In genomic region chr17:378068-378467, GRCh38 we compare ENCODE assay signal across 20 cellular contexts. TPM values are rescaled to one million over a fixed set of nuclear protein-coding genes. Genes with fewer than 3 reads are reported as not detected.
DNase-seq lines count a peak whose midpoint lies in the region; ATAC-seq and TF ChIP-seq lines count a peak whose summit lies in the region.
"Had no signal": no experiment of that assay in that cellular context is flagged by ENCODE, and none has a peak within 500 bp of the region (broad histone marks: within the 10 kb centered on the region; RNA-seq: fewer than 3 reads in every experiment).

No MANE protein-coding gene starts in this region.

- H3K27me3 ChIP-seq in left ventricle myocardium inferior (ENCODE audit: low read depth) (peaks cover 30% of the 10 kb centered on the region), RWPE2 (ENCODE audit: insufficient read depth, poor library complexity, severe bottlenecking) (no peaks in the 10 kb centered on the region), mesendoderm (ENCODE audit: insufficient read depth, low read length, poor library complexity) (no peaks in the 10 kb centered on the region), upper lobe of right lung (no peaks in the 10 kb centered on the region)

- H2BK5ac ChIP-seq in mesendoderm (ENCODE audit: low read length), result no peak overlapping the region

- H3K56ac ChIP-seq in mesendoderm (ENCODE audit: low read length), result no peak overlapping the region

- no CpG with 5 or more reads among the region's 5 CpGs for WGBS in mesendoderm (ENCODE audit: extremely low coverage, insufficient coverage, low lambda C conversion rate)

- H2BK120ac ChIP-seq in mesendoderm (ENCODE audit: low read depth, low read length), result no peak overlapping the region

- intact Hi-C loops in left ventricle myocardium inferior (cut with micrococcal nuclease) (no loop called here), cardiac septum (cut with DNase I) (no loop called here), upper lobe of right lung (cut with DNase I) (no loop called here)

- ATAC-seq in RWPE2 (ENCODE audit: low read depth) (no peak), upper lobe of right lung (peak; percentile 19)

- DNase-seq in left ventricle myocardium inferior (no peak), cardiac septum (ENCODE audit: low spot score) (no peak), RWPE2 (ENCODE audit: low spot score) (peak; percentile 11), mesendoderm (peak; percentile 23), upper lobe of right lung (peak; percentile 3), KG1 (lab: John Stamatoyannopoulos, UW) (no peak), LoVo (ENCODE audit: low spot score) (no peak), G401 (ENCODE audit: low spot score) (no peak)
- DNase-seq: 8988T; CD4-positive, CD25-positive, alpha-beta regulatory T cell; COR-L47; DMS 273 treated with DMSO at 0.1 percent for 48 hours; EL; Kasumi-1; MM.1S; NCI-H1105; NCI-H2107; NCI-H524 treated with DMSO at 0.1 percent for 48 hours; SW 1271 had no signal

- no peaks in the 10 kb centered on the region for H3K9me3 ChIP-seq in left ventricle myocardium inferior (replicated peaks)
- no peaks in the 10 kb centered on the region for H3K9me3 ChIP-seq in RWPE2 (ENCODE audit: severe bottlenecking)
- no peaks in the 10 kb centered on the region for H3K9me3 ChIP-seq in upper lobe of right lung
- H3K9me3 ChIP-seq: HAP-1 had no signal

- no peak overlapping the region for H3K9ac ChIP-seq in mesendoderm (ENCODE audit: low read length)

- TF ChIP-seq CTCF in left ventricle myocardium inferior (IDR thresholded peaks at IDR 0.05; ENCODE audit: borderline replicate concordance) (no peak), RWPE2 (IDR thresholded peaks at IDR 0.05; ENCODE audit: poor library complexity, severe bottlenecking) (no peak), upper lobe of right lung (IDR thresholded peaks at IDR 0.05) (no peak)

- peak overlapping the region; percentile 46 for H3K27ac ChIP-seq in left ventricle myocardium inferior (replicated peaks)
- H3K27ac ChIP-seq in RWPE2 (ENCODE audit: poor library complexity, severe bottlenecking), result no peak overlapping the region
- H3K27ac ChIP-seq in mesendoderm (ENCODE audit: low read depth, low read length), result no peak overlapping the region
- H3K27ac ChIP-seq in upper lobe of right lung, result no peak overlapping the region

- H2AK5ac ChIP-seq in mesendoderm (ENCODE audit: low read length), result no peak overlapping the region

- no peak overlapping the region for H4K5ac ChIP-seq in mesendoderm (ENCODE audit: low read length)

- no peak overlapping the region for H3K18ac ChIP-seq in mesendoderm (ENCODE audit: low read length)

- H3K4ac ChIP-seq in mesendoderm (ENCODE audit: low read depth, low read length), result no peak overlapping the region

- no peaks in the 10 kb centered on the region for H3K79me2 ChIP-seq in mesendoderm (ENCODE audit: control insufficient read depth, insufficient read depth, low read length)

- no peak overlapping the region for H3K23ac ChIP-seq in mesendoderm (ENCODE audit: low read length)

- H3K4me1 ChIP-seq in left ventricle myocardium inferior, result peaks cover 23% of the 10 kb centered on the region
- no peaks in the 10 kb centered on the region for H3K4me1 ChIP-seq in RWPE2 (ENCODE audit: insufficient read depth, poor library complexity, severe bottlenecking)
- no peaks in the 10 kb centered on the region for H3K4me1 ChIP-seq in mesendoderm (ENCODE audit: control insufficient read depth, low read depth, low read length)
- H3K4me1 ChIP-seq in upper lobe of right lung, result no peaks in the 10 kb centered on the region

- no peak overlapping the region for H2BK15ac ChIP-seq in mesendoderm (replicated peaks; ENCODE audit: low read depth)

- H3K36me3 ChIP-seq in left ventricle myocardium inferior (no peaks in the 10 kb centered on the region), RWPE2 (ENCODE audit: low read depth) (no peaks in the 10 kb centered on the region), mesendoderm (ENCODE audit: control insufficient read depth, insufficient read depth, low read length) (no peaks in the 10 kb centered on the region), upper lobe of right lung (no peaks in the 10 kb centered on the region)
- H3K36me3 ChIP-seq: HAP-1 had no signal

- no peak overlapping the region for H4K8ac ChIP-seq in mesendoderm (ENCODE audit: low read depth, low read length)

- H3K4me3 ChIP-seq in left ventricle myocardium inferior, result no peak overlapping the region
- H3K4me3 ChIP-seq in RWPE2 (ENCODE audit: severe bottlenecking), result no peak overlapping the region
- H3K4me3 ChIP-seq in mesendoderm (ENCODE audit: low read length), result no peak overlapping the region
- H3K4me3 ChIP-seq in upper lobe of right lung, result no peak overlapping the region
- H3K4me3 ChIP-seq: HAP-1 had no signal

- in situ Hi-C loops in G401 (cut with HindIII; ENCODE audit: low sequenced_read_pairs), result no loop called here

- H3K4me2 ChIP-seq in mesendoderm (ENCODE audit: low read length), result no peak overlapping the region

- H3K79me1 ChIP-seq in mesendoderm (ENCODE audit: low read length), result no peaks in the 10 kb centered on the region

RNA-seq across cellular contexts. Expression of gene RPH3AL, which starts 25.5 kb away (rescaled TPM):
- total RNA-seq in left ventricle myocardium inferior (4.0 TPM), cardiac septum (5.5 TPM), upper lobe of right lung (33.3 TPM)
- polyA plus RNA-seq in mesendoderm (2013, experiment 1 of 2), result 4.5 TPM
- 4.8 TPM for polyA plus RNA-seq in mesendoderm (2013, experiment 2 of 2)
- total RNA-seq in G401 (2014; rRNA removed; shearing (Covaris generic)), result 6.9 and 17.8 TPM in 2 replicates

Comparison
In these comparisons a context has a peak if more than half of its experiments do, and no peak if none do; other contexts are left out.
1. DNase-seq: peak in RWPE2 (single experiment), mesendoderm (single experiment) and upper lobe of right lung (single experiment); none in left ventricle myocardium inferior (single experiment), cardiac septum (single experiment), KG1 (single experiment), LoVo (single experiment) and G401 (single experiment).